Comparison of ENCODE assay signal across 1 cellular context in the genomic region with DNA sequence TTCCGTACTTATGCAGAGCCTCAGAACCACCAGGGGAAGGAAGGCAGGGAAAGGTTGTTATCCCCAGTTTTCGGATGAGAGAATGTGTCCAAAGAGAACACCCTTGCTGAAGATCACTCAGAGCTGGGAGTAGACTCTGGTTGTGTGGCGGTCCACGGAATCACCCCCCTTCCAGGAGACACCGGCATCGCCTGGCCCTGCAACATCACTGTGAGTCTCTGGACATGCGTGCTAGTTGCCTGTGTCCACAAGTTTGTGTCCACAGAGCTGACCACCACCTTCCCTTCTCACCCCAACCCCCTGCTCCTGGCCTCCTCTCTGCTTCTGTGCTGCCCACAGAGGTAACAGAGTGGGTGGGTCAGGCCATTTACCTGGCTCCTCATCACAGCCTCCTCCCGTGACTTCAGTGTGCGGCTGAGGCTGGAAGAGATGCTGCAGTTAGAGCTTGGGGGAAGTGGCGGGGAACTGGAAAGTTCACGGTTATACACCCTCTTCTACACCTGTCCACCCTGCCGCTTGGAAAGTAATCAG.
TF ChIP-seq lines count a peak whose summit lies in the region.

No MANE protein-coding gene starts in this region.

TF ChIP-seq in IMR-90, 13 proteins besides CTCF, POLR2A, EP300 and RAD21:
- no peak for TF ChIP-seq RFX5 (IDR thresholded peaks at IDR 0.05; ENCODE audit: low read depth, low read length)
- TF ChIP-seq MAFK (IDR thresholded peaks at IDR 0.05; ENCODE audit: low read depth, low read length), result no peak
- no peak for TF ChIP-seq BHLHE40 (IDR thresholded peaks at IDR 0.05; ENCODE audit: low read depth, low read length)
- no peak for TF ChIP-seq NFE2L2 (IDR thresholded peaks at IDR 0.05; ENCODE audit: low read depth, low read length)
- TF ChIP-seq MAZ (IDR thresholded peaks at IDR 0.05; ENCODE audit: borderline replicate concordance, low read depth, low read length), result no peak
TF ChIP-seq in IMR-90: peak in this region for 0.
